In the genomic region with DNA sequence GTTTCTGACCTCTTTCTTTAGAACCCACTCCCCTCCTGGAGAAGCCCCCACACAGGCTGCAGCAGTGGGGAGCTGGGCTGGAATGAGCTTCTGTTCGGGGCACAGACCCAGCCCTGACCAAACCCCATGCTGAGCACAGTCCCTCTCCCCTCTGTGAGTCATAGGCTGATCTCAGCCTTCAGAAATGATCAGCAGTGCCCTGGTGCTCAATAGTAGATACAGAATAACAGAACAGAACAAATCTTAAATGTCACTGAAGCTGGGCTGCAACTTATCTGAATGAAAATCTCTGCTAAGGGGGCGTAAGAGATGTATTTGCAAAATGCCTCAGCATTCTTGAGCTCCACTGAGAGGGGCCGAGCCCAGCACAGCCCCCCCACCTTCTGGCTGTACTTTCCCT, we compare ENCODE assay signal across 14 cellular contexts. TPM values are rescaled to one million over a fixed set of nuclear protein-coding genes. Genes with fewer than 3 reads are reported as not detected.
DNase-seq lines count a peak whose midpoint lies in the region; ATAC-seq and TF ChIP-seq lines count a peak whose summit lies in the region.
"Had no signal": no experiment of that assay in that cellular context is flagged by ENCODE, and none has a peak within 500 bp of the region (broad histone marks: within the 10 kb centered on the region; RNA-seq: fewer than 3 reads in every experiment).

No MANE protein-coding gene starts in this region.

- H3K4me3 Mint-ChIP-seq in type B pancreatic cell, result no peak overlapping the region
- H3K4me3 Mint-ChIP-seq in naive thymus-derived CD8-positive, alpha-beta T cell, result no peak overlapping the region
- H3K4me3 Mint-ChIP-seq: stimulated activated naive CD8-positive, alpha-beta T cell treated with anti-CD3 and anti-CD28 coated beads, Interleukin-15, Interleukin-2, amounts not matched to agents 100 ng/mL and 50 ng/mL, for 24 hours had no signal

- TF ChIP-seq CTCF in type B pancreatic cell (conservative IDR thresholded peaks at IDR 0.05), result no peak

- no peak overlapping the region for H3K9ac ChIP-seq in adipocyte (ENCODE audit: low read length)

- POLR2A ChIA-PET in naive thymus-derived CD8-positive, alpha-beta T cell (lab: Charles Lee), result no interaction called here

- H3K9me3 Mint-ChIP-seq in type B pancreatic cell, result peaks cover 5% of the 10 kb centered on the region
- peaks cover 7 to 63% (median 21%) of the 10 kb centered on the region in 9 donors for H3K9me3 Mint-ChIP-seq in naive thymus-derived CD8-positive, alpha-beta T cell

- H3K27ac Mint-ChIP-seq in type B pancreatic cell, result peak overlapping the region; percentile 23
- no peak overlapping the region for H3K27ac Mint-ChIP-seq in naive thymus-derived CD8-positive, alpha-beta T cell
- H3K27ac Mint-ChIP-seq: stimulated activated naive CD8-positive, alpha-beta T cell treated with anti-CD3 and anti-CD28 coated beads, Interleukin-15, Interleukin-2, amounts not matched to agents 100 ng/mL and 50 ng/mL, for 24 hours had no signal

- no peaks in the 10 kb centered on the region for H3K27me3 ChIP-seq in adipocyte (replicated peaks; ENCODE audit: control insufficient read depth, insufficient read depth, low read length)
- H3K27me3 ChIP-seq in H7 (ENCODE audit: control insufficient read depth, insufficient read depth, low read length), result no peaks in the 10 kb centered on the region
- H3K27me3 ChIP-seq: body of pancreas had no signal

- H3K36me3 ChIP-seq in adipocyte (ENCODE audit: control insufficient read depth, insufficient read depth, low read length, severe bottlenecking), result peaks cover 19% of the 10 kb centered on the region
- peaks cover 2% of the 10 kb centered on the region; the same call in 1 of the 2 replicates for H3K36me3 ChIP-seq in H7 (replicated peaks; ENCODE audit: control insufficient read depth, insufficient read depth, low read length)

- no peaks in the 10 kb centered on the region for H3K27me3 Mint-ChIP-seq in type B pancreatic cell
- no peaks in the 10 kb centered on the region for H3K27me3 Mint-ChIP-seq in naive thymus-derived CD8-positive, alpha-beta T cell
- H3K27me3 Mint-ChIP-seq: stimulated activated naive CD8-positive, alpha-beta T cell treated with anti-CD3 and anti-CD28 coated beads, Interleukin-15, Interleukin-2, amounts not matched to agents 100 ng/mL and 50 ng/mL, for 24 hours had no signal

- no peak for ATAC-seq in GM19467 (IDR thresholded peaks at IDR 0.05; ENCODE audit: unreplicated experiment)
- ATAC-seq in naive thymus-derived CD8-positive, alpha-beta T cell, result no peak
- ATAC-seq: body of pancreas had no signal

- peaks cover 13% of the 10 kb centered on the region for H3K9me3 ChIP-seq in adipocyte (ENCODE audit: control insufficient read depth, low read length)
- H3K9me3 ChIP-seq: body of pancreas had no signal

- H3K4me1 ChIP-seq in adipocyte (ENCODE audit: control insufficient read depth, insufficient read depth, low read length), result peaks cover 6% of the 10 kb centered on the region
- H3K4me1 ChIP-seq: body of pancreas had no signal

- peak; percentile 35 for DNase-seq in H4 (ENCODE audit: low spot score)
- DNase-seq in adipocyte (ENCODE audit: low read depth), result peak; percentile 55
- peak; percentile 41 for DNase-seq in iPS-NIHi7 (ENCODE audit: extremely low spot score)
- DNase-seq in type B pancreatic cell (ENCODE audit: extremely low spot score, unreplicated experiment), result no peak
- DNase-seq in H7, result no peak
- DNase-seq in naive thymus-derived CD8-positive, alpha-beta T cell, result no peak
- DNase-seq: activated CD8-positive, alpha-beta memory T cell treated with anti-CD3 and anti-CD28 coated beads for 24 hours; activated effector memory CD4-positive, alpha-beta T cell treated with Interleukin-2 at 50 U/mL for 16 hours; body of pancreas; mammary epithelial cell; NCI-H187 treated with DMSO at 0.1 percent for 48 hours; NCI-H524 treated with DMSO at 0.1 percent for 48 hours had no signal

- H3K36me3 Mint-ChIP-seq in type B pancreatic cell, result peaks cover 18% of the 10 kb centered on the region
- H3K36me3 Mint-ChIP-seq in naive thymus-derived CD8-positive, alpha-beta T cell, result peaks cover 24 to 57% (median 46%) of the 10 kb centered on the region in 3 donors

- H3K4me3 ChIP-seq in adipocyte (ENCODE audit: low read length) (no peak overlapping the region), H7 (ENCODE audit: insufficient read depth, low read depth, low read length) (no peak overlapping the region)
- H3K4me3 ChIP-seq: body of pancreas had no signal

- peaks cover 5% of the 10 kb centered on the region for H3K4me1 Mint-ChIP-seq in type B pancreatic cell (ENCODE audit: unreplicated experiment)
- peaks cover 0 to 6% (median 1%) of the 10 kb centered on the region in 4 donors for H3K4me1 Mint-ChIP-seq in naive thymus-derived CD8-positive, alpha-beta T cell

RNA-seq across cellular contexts. Expression of gene ZNF665, which starts 10.0 kb away (rescaled TPM):
- 2.9 and 5.2 TPM in 2 replicates for total RNA-seq in H4 (2014; rRNA removed; shearing (Covaris generic))
- total RNA-seq in type B pancreatic cell (ENCODE audit: low replicate concordance), result 5.0 and 7.2 TPM in 2 replicates
- 3.9 and 4.0 TPM in 2 replicates for total RNA-seq in H7 (2014; rRNA removed; shearing (Covaris generic))
- 10 to 100 TPM; 12.9 to 15.3 TPM for total RNA-seq in naive thymus-derived CD8-positive, alpha-beta T cell
- 10 to 100 TPM in 1 of 3 donors, 1 to 10 TPM in 2; 7.5 to 10.1 (median 8.3) TPM for polyA plus RNA-seq in naive thymus-derived CD8-positive, alpha-beta T cell

RNA-seq across cellular contexts. Expression of gene ZNF347, which starts 24.3 kb away (rescaled TPM):
- total RNA-seq in H4 (2014; rRNA removed; shearing (Covaris generic)), result 6.5 and 13.5 TPM in 2 replicates
- 14.6 and 15.8 TPM in 2 replicates for total RNA-seq in type B pancreatic cell (ENCODE audit: low replicate concordance)
- 7.1 and 9.7 TPM in 2 replicates for total RNA-seq in H7 (2014; rRNA removed; shearing (Covaris generic))
- total RNA-seq in naive thymus-derived CD8-positive, alpha-beta T cell, result 10 to 100 TPM; 26.0 to 27.1 TPM
- 1 to 10 TPM; 5.8 to 7.7 (median 7.4) TPM for polyA plus RNA-seq in naive thymus-derived CD8-positive, alpha-beta T cell

RNA-seq across cellular contexts. Expression of gene ZNF415, which starts 50.4 kb away (rescaled TPM):
- total RNA-seq in H4 (2014; rRNA removed; shearing (Covaris generic)), result 0.12 TPM in 1 of 2 replicates, not detected in the other
- 15.5 and 15.6 TPM in 2 replicates for total RNA-seq in type B pancreatic cell (ENCODE audit: low replicate concordance)
- total RNA-seq in H7 (2014; rRNA removed; shearing (Covaris generic)), result 5.5 and 9.6 TPM in 2 replicates
- 1 to 10 TPM; 5.1 to 5.3 TPM for total RNA-seq in naive thymus-derived CD8-positive, alpha-beta T cell
- polyA plus RNA-seq in naive thymus-derived CD8-positive, alpha-beta T cell, result 1 to 10 TPM in 2 of 3 donors, under 1 TPM in 1; 0.92 to 3.7 (median 2.6) TPM

Comparison
In these comparisons a context has a peak if more than half of its experiments do, and no peak if none do; other contexts are left out.
1. DNase-seq: peak in H4 (single experiment), adipocyte (single experiment) and iPS-NIHi7 (single experiment); none in type B pancreatic cell (single experiment), H7 (single experiment) and naive thymus-derived CD8-positive, alpha-beta T cell (0 of 10).